ENCODE assay signal across 1 cellular context in genomic region chr2:233349005-233349998, GRCh38.
A peak's percentile ranks its signal among the peaks of the same experiment; 100 is the strongest.
TF ChIP-seq lines count a peak whose summit lies in the region.

No MANE protein-coding gene starts in this region.

TF ChIP-seq in HepG2, 621 proteins besides CTCF, POLR2A, EP300 and RAD21 (continued from another document and continues in another):
- TF ChIP-seq KDM5A (IDR thresholded peaks at IDR 0.05; ENCODE audit: borderline replicate concordance, low read length) (no peak), ATF1 (CRISPR knock-in tag; IDR thresholded peaks at IDR 0.05) (no peak), ZNF350 (CRISPR knock-in tag; IDR thresholded peaks at IDR 0.05; ENCODE audit: borderline replicate concordance, low read depth) (no peak; the same call in 1 of the 2 replicates), ZNF710 (CRISPR knock-in tag; IDR thresholded peaks at IDR 0.05; ENCODE audit: borderline replicate concordance) (0 out of 2 replicates have a peak, but pooled peaks have one; percentile 42), ZNF326 (CRISPR knock-in tag; IDR thresholded peaks at IDR 0.05; ENCODE audit: borderline replicate concordance) (no peak), ZNF556 (CRISPR knock-in tag; IDR thresholded peaks at IDR 0.05; ENCODE audit: borderline replicate concordance) (0 out of 2 replicates have a peak, but pooled peaks have one; percentile 47), ZNF580 (CRISPR knock-in tag; IDR thresholded peaks at IDR 0.05; ENCODE audit: borderline replicate concordance, low read depth) (no peak), CHD2 (IDR thresholded peaks at IDR 0.05; ENCODE audit: low read depth, low read length) (no peak), YEATS4 (CRISPR knock-in tag; IDR thresholded peaks at IDR 0.05; ENCODE audit: borderline replicate concordance) (no peak), ZFP37 (CRISPR knock-in tag; IDR thresholded peaks at IDR 0.05; ENCODE audit: borderline replicate concordance) (no peak), USF2 (IDR thresholded peaks at IDR 0.05; ENCODE audit: low read depth, low read length) (no peak), USF2 (CRISPR knock-in tag; IDR thresholded peaks at IDR 0.05; ENCODE audit: borderline replicate concordance) (no peak), ZBTB7B (CRISPR knock-in tag; IDR thresholded peaks at IDR 0.05) (peak; percentile 70), MIER3 (CRISPR knock-in tag; IDR thresholded peaks at IDR 0.05; ENCODE audit: borderline replicate concordance) (no peak), TMF1 (CRISPR knock-in tag; IDR thresholded peaks at IDR 0.05; ENCODE audit: low read depth) (no peak), ZNF549 (CRISPR knock-in tag; IDR thresholded peaks at IDR 0.05) (no peak), KDM6A (CRISPR knock-in tag; IDR thresholded peaks at IDR 0.05; ENCODE audit: low read depth) (no peak), NR1H2 (CRISPR knock-in tag; IDR thresholded peaks at IDR 0.05; ENCODE audit: borderline replicate concordance, low read depth) (0 out of 2 replicates have a peak, but pooled peaks have one; percentile 29), ZNF33B (CRISPR knock-in tag; IDR thresholded peaks at IDR 0.05) (0 out of 2 replicates have a peak, but pooled peaks have one; percentile 46), RFXAP (CRISPR knock-in tag; IDR thresholded peaks at IDR 0.05; ENCODE audit: borderline replicate concordance) (no peak), PHF5A (CRISPR knock-in tag; IDR thresholded peaks at IDR 0.05; ENCODE audit: low read depth, unreplicated experiment) (no peak), PATZ1 (CRISPR knock-in tag; IDR thresholded peaks at IDR 0.05) (peak; percentile 82), HNF1A (IDR thresholded peaks at IDR 0.05; ENCODE audit: low read depth) (no peak), HNF1A (CRISPR knock-in tag; IDR thresholded peaks at IDR 0.05; ENCODE audit: borderline replicate concordance) (no peak), TP53 (CRISPR knock-in tag; conservative IDR thresholded peaks at IDR 0.05) (no peak), ZNF136 (CRISPR knock-in tag; IDR thresholded peaks at IDR 0.05; ENCODE audit: low read depth) (no peak), ZNF746 (CRISPR knock-in tag; IDR thresholded peaks at IDR 0.05) (0 out of 2 replicates have a peak, but pooled peaks have one; percentile 28), ZNF687 (CRISPR knock-in tag; IDR thresholded peaks at IDR 0.05) (peak; percentile 85), ZNF180 (CRISPR knock-in tag; IDR thresholded peaks at IDR 0.05; ENCODE audit: borderline replicate concordance, low read depth) (no peak), MED1 (CRISPR knock-in tag; IDR thresholded peaks at IDR 0.05) (no peak), CENPBD1 (CRISPR knock-in tag; IDR thresholded peaks at IDR 0.05; ENCODE audit: borderline replicate concordance, low read depth) (no peak), AGO1 (IDR thresholded peaks at IDR 0.05; ENCODE audit: low read depth, low read length, poor library complexity, severe bottlenecking) (no peak), ATF6 (CRISPR knock-in tag; conservative IDR thresholded peaks at IDR 0.05) (no peak), ARNT (IDR thresholded peaks at IDR 0.05) (no peak), ZNF224 (CRISPR knock-in tag; IDR thresholded peaks at IDR 0.05) (peak; percentile 32; the same call in 1 of the 2 replicates), ZNF576 (CRISPR knock-in tag; IDR thresholded peaks at IDR 0.05) (no peak), IRF9 (CRISPR knock-in tag; IDR thresholded peaks at IDR 0.05; ENCODE audit: borderline replicate concordance) (no peak; the same call in 1 of the 2 replicates), SIN3B (IDR thresholded peaks at IDR 0.05; ENCODE audit: low read length) (no peak), ELK4 (CRISPR knock-in tag; IDR thresholded peaks at IDR 0.05; ENCODE audit: borderline replicate concordance) (no peak), ZNF883 (CRISPR knock-in tag; IDR thresholded peaks at IDR 0.05; ENCODE audit: not compliant biosample characterization) (no peak), FOXK2 (IDR thresholded peaks at IDR 0.05) (no peak), ZNF672 (CRISPR knock-in tag; IDR thresholded peaks at IDR 0.05) (no peak)
